In the genomic region with DNA sequence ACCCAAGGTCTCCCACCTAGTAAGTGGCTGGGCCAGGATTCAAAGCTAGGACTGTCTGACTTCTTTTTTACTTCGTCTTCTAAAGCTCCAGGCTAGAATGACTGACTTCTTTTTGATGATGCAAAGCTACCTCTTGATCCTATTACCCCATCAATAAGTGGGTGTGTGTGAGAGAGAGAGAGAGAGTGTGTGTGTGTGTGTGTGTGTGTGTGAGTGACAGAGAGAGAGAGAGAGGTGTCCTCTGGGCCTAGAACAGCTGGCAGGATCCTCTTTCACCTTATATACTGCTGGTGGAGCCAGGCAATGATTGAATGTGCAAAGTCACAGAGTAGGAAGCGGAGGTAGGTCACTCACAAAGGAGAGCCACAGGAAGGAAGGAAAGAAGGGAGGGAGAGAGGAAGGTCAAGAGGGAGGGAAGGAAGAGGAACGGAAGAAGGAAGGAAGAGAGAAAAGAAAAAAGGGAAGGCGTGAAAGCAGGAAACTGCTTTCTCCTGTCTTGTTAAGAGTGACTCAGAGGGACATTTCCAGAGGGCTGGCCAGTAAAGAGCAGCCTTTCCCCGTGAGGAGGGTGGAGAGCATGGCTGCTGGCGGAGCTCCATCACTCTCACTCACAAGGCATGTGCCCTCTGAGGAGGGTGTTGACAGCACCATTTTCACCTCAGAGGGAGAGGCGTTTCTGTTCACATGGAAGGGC, we compare ENCODE assay signal across 1 cellular context.
TF ChIP-seq lines count a peak whose summit lies in the region.

No MANE protein-coding gene starts in this region.

TF ChIP-seq in HEK293T, 16 proteins besides CTCF, POLR2A, EP300 and RAD21 (continued from another document):
- no peak for TF ChIP-seq HDGF (IDR thresholded peaks at IDR 0.05; ENCODE audit: borderline replicate concordance)
- TF ChIP-seq ELF4 (IDR thresholded peaks at IDR 0.05) = no peak
- TF ChIP-seq FOXA1 (IDR thresholded peaks at IDR 0.05) = no peak
- TF ChIP-seq FOXM1 (IDR thresholded peaks at IDR 0.05; ENCODE audit: borderline replicate concordance) = no peak
TF ChIP-seq in HEK293T: peak in this region for 0.
